Comparison of ENCODE assay signal across 1 cellular context in the genomic region with DNA sequence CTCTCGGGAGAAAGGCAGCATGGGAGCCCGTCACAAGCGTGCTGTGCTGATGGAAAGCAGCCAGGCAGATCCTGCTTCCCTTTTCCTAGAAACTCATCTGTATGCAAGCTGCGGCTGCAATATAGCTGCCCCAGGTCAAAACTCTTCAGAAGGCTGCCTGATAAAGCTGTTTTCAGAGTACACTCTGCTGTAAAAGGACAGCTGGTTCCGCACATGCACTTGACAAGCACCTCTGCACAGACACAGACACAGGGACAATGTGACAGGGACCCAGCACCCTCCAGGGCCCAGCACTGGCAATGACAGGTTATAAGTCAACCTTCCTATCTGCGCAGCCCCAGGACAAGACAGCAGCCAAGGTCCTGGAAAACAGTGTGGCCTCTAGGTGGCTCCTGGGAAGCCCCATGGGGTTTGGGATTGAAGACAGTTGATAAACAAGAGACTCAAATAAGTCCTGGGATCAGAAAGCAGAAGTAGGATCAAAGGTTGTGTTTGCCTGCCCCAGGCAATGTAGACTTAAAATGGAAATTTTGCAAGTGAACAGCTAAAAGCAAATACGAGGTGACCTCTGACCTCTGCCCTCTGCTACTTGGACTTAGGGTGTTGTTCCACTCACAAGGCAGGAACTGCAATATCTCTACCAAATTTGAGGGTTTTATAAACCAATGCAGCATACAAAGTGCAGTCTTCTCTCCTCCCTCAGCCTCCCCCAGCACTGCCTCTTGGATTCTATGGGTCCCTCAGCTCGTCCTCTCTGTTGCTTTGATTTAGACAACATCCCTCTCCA.
A peak's percentile ranks its signal among the peaks of the same experiment; 100 is the strongest.
TF ChIP-seq lines count a peak whose summit lies in the region.

No MANE protein-coding gene starts in this region.

TF ChIP-seq in HepG2, 621 proteins besides CTCF, POLR2A, EP300 and RAD21 (continues in another document):
- no peak for TF ChIP-seq ADNP (CRISPR knock-in tag; IDR thresholded peaks at IDR 0.05)
- no peak for TF ChIP-seq PRMT3 (CRISPR knock-in tag; IDR thresholded peaks at IDR 0.05; ENCODE audit: borderline replicate concordance, low read depth)
- no peak for TF ChIP-seq ZNF496 (CRISPR knock-in tag; IDR thresholded peaks at IDR 0.05; ENCODE audit: insufficient replicate concordance)
- TF ChIP-seq, protein P1, sequence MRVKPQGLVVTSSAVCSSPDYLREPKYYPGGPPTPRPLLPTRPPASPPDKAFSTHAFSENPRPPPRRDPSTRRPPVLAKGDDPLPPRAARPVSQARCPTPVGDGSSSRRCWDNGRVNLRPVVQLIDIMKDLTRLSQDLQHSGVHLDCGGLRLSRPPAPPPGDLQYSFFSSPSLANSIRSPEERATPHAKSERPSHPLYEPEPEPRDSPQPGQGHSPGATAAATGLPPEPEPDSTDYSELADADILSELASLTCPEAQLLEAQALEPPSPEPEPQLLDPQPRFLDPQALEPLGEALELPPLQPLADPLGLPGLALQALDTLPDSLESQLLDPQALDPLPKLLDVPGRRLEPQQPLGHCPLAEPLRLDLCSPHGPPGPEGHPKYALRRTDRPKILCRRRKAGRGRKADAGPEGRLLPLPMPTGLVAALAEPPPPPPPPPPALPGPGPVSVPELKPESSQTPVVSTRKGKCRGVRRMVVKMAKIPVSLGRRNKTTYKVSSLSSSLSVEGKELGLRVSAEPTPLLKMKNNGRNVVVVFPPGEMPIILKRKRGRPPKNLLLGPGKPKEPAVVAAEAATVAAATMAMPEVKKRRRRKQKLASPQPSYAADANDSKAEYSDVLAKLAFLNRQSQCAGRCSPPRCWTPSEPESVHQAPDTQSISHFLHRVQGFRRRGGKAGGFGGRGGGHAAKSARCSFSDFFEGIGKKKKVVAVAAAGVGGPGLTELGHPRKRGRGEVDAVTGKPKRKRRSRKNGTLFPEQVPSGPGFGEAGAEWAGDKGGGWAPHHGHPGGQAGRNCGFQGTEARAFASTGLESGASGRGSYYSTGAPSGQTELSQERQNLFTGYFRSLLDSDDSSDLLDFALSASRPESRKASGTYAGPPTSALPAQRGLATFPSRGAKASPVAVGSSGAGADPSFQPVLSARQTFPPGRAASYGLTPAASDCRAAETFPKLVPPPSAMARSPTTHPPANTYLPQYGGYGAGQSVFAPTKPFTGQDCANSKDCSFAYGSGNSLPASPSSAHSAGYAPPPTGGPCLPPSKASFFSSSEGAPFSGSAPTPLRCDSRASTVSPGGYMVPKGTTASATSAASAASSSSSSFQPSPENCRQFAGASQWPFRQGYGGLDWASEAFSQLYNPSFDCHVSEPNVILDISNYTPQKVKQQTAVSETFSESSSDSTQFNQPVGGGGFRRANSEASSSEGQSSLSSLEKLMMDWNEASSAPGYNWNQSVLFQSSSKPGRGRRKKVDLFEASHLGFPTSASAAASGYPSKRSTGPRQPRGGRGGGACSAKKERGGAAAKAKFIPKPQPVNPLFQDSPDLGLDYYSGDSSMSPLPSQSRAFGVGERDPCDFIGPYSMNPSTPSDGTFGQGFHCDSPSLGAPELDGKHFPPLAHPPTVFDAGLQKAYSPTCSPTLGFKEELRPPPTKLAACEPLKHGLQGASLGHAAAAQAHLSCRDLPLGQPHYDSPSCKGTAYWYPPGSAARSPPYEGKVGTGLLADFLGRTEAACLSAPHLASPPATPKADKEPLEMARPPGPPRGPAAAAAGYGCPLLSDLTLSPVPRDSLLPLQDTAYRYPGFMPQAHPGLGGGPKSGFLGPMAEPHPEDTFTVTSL (CRISPR knock-in tag; IDR thresholded peaks at IDR 0.05; ENCODE audit: borderline replicate concordance): peak; percentile 93
- peak; percentile 98 for TF ChIP-seq FOXA3 (CRISPR knock-in tag; IDR thresholded peaks at IDR 0.05)
- peak; percentile 61; the same call in 1 of the 2 replicates for TF ChIP-seq MIER2 (CRISPR knock-in tag; IDR thresholded peaks at IDR 0.05)
- TF ChIP-seq HOXA5 (CRISPR knock-in tag; IDR thresholded peaks at IDR 0.05): no peak
- TF ChIP-seq MTA1 (CRISPR knock-in tag; IDR thresholded peaks at IDR 0.05; ENCODE audit: borderline replicate concordance): peak; percentile 58; the same call in 1 of the 2 replicates
- TF ChIP-seq, protein P2, sequence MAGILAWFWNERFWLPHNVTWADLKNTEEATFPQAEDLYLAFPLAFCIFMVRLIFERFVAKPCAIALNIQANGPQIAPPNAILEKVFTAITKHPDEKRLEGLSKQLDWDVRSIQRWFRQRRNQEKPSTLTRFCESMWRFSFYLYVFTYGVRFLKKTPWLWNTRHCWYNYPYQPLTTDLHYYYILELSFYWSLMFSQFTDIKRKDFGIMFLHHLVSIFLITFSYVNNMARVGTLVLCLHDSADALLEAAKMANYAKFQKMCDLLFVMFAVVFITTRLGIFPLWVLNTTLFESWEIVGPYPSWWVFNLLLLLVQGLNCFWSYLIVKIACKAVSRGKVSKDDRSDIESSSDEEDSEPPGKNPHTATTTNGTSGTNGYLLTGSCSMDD (CRISPR knock-in tag; IDR thresholded peaks at IDR 0.05): no peak
- TF ChIP-seq, protein P3, sequence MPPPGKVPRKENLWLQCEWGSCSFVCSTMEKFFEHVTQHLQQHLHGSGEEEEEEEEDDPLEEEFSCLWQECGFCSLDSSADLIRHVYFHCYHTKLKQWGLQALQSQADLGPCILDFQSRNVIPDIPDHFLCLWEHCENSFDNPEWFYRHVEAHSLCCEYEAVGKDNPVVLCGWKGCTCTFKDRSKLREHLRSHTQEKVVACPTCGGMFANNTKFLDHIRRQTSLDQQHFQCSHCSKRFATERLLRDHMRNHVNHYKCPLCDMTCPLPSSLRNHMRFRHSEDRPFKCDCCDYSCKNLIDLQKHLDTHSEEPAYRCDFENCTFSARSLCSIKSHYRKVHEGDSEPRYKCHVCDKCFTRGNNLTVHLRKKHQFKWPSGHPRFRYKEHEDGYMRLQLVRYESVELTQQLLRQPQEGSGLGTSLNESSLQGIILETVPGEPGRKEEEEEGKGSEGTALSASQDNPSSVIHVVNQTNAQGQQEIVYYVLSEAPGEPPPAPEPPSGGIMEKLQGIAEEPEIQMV (CRISPR knock-in tag; IDR thresholded peaks at IDR 0.05; ENCODE audit: low read depth): peak; percentile 51
- no peak for TF ChIP-seq ZNF777 (CRISPR knock-in tag; IDR thresholded peaks at IDR 0.05)
- TF ChIP-seq RFXAP (CRISPR knock-in tag; IDR thresholded peaks at IDR 0.05; ENCODE audit: borderline replicate concordance): peak; percentile 78; the same call in 1 of the 2 replicates
- TF ChIP-seq SNAI1 (CRISPR knock-in tag; IDR thresholded peaks at IDR 0.05; ENCODE audit: borderline replicate concordance): no peak
- TF ChIP-seq, protein P4, sequence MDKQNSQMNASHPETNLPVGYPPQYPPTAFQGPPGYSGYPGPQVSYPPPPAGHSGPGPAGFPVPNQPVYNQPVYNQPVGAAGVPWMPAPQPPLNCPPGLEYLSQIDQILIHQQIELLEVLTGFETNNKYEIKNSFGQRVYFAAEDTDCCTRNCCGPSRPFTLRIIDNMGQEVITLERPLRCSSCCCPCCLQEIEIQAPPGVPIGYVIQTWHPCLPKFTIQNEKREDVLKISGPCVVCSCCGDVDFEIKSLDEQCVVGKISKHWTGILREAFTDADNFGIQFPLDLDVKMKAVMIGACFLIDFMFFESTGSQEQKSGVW (CRISPR knock-in tag; IDR thresholded peaks at IDR 0.05; ENCODE audit: borderline replicate concordance): no peak
- no peak for TF ChIP-seq SMAD9 (CRISPR knock-in tag; IDR thresholded peaks at IDR 0.05)
- TF ChIP-seq IRX3 (CRISPR knock-in tag; IDR thresholded peaks at IDR 0.05; ENCODE audit: borderline replicate concordance, low read depth): no peak
- TF ChIP-seq PCBP1 (IDR thresholded peaks at IDR 0.05; ENCODE audit: borderline replicate concordance, low read depth, low read length): no peak
- no peak for TF ChIP-seq HOXA7 (CRISPR knock-in tag; IDR thresholded peaks at IDR 0.05)
- TF ChIP-seq SETDB1 (CRISPR knock-in tag; IDR thresholded peaks at IDR 0.05; ENCODE audit: borderline replicate concordance): no peak
- TF ChIP-seq CBFB (CRISPR knock-in tag; IDR thresholded peaks at IDR 0.05): no peak
- TF ChIP-seq KLF13 (CRISPR knock-in tag; IDR thresholded peaks at IDR 0.05): no peak
- TF ChIP-seq, protein P5, sequence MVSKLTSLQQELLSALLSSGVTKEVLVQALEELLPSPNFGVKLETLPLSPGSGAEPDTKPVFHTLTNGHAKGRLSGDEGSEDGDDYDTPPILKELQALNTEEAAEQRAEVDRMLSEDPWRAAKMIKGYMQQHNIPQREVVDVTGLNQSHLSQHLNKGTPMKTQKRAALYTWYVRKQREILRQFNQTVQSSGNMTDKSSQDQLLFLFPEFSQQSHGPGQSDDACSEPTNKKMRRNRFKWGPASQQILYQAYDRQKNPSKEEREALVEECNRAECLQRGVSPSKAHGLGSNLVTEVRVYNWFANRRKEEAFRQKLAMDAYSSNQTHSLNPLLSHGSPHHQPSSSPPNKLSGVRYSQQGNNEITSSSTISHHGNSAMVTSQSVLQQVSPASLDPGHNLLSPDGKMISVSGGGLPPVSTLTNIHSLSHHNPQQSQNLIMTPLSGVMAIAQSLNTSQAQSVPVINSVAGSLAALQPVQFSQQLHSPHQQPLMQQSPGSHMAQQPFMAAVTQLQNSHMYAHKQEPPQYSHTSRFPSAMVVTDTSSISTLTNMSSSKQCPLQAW (CRISPR knock-in tag; IDR thresholded peaks at IDR 0.05): peak; percentile 88
- no peak for TF ChIP-seq PAWR (CRISPR knock-in tag; IDR thresholded peaks at IDR 0.05; ENCODE audit: borderline replicate concordance)
- peak; percentile 88 for TF ChIP-seq FOXA1 (IDR thresholded peaks at IDR 0.05)
- TF ChIP-seq FOXA1 (CRISPR knock-in tag; IDR thresholded peaks at IDR 0.05): peak; percentile 97
- peak; percentile 90 for TF ChIP-seq TBX2 (CRISPR knock-in tag; IDR thresholded peaks at IDR 0.05; ENCODE audit: borderline replicate concordance)
- peak; percentile 73 for TF ChIP-seq U2AF1 (optimal IDR thresholded peaks at IDR 0.05; ENCODE audit: low read depth, low read length)
- peak; percentile 33 for TF ChIP-seq PHF8 (CRISPR knock-in tag; IDR thresholded peaks at IDR 0.05)
- TF ChIP-seq, protein P6, sequence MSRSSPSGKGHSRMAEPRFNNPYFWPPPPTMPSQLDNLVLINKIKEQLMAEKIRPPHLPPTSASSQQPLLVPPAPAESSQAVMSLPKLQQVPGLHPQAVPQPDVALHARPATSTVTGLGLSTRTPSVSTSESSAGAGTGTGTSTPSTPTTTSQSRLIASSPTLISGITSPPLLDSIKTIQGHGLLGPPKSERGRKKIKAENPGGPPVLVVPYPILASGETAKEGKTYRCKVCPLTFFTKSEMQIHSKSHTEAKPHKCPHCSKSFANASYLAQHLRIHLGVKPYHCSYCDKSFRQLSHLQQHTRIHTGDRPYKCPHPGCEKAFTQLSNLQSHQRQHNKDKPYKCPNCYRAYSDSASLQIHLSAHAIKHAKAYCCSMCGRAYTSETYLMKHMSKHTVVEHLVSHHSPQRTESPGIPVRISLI (CRISPR knock-in tag; IDR thresholded peaks at IDR 0.05; ENCODE audit: borderline replicate concordance): peak; percentile 51; the same call in 1 of the 2 replicates
- TF ChIP-seq SRSF9 (IDR thresholded peaks at IDR 0.05; ENCODE audit: borderline replicate concordance, insufficient read depth, low read depth, low read length, poor library complexity, severe bottlenecking): no peak
- TF ChIP-seq, protein P7, sequence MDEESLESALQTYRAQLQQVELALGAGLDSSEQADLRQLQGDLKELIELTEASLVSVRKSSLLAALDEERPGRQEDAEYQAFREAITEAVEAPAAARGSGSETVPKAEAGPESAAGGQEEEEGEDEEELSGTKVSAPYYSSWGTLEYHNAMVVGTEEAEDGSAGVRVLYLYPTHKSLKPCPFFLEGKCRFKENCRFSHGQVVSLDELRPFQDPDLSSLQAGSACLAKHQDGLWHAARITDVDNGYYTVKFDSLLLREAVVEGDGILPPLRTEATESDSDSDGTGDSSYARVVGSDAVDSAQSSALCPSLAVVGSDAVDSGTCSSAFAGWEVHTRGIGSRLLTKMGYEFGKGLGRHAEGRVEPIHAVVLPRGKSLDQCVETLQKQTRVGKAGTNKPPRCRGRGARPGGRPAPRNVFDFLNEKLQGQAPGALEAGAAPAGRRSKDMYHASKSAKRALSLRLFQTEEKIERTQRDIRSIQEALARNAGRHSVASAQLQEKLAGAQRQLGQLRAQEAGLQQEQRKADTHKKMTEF (CRISPR knock-in tag; IDR thresholded peaks at IDR 0.05): peak; percentile 95
- TF ChIP-seq ZSCAN20 (CRISPR knock-in tag; IDR thresholded peaks at IDR 0.05; ENCODE audit: borderline replicate concordance): no peak
- no peak for TF ChIP-seq ZFP62 (CRISPR knock-in tag; IDR thresholded peaks at IDR 0.05)
- TF ChIP-seq ZNF75D (CRISPR knock-in tag; IDR thresholded peaks at IDR 0.05; ENCODE audit: borderline replicate concordance): no peak
- TF ChIP-seq SIN3B (IDR thresholded peaks at IDR 0.05; ENCODE audit: low read length): peak; percentile 50; the same call in 1 of the 2 replicates
- TF ChIP-seq ZNF562 (CRISPR knock-in tag; IDR thresholded peaks at IDR 0.05; ENCODE audit: borderline replicate concordance): no peak
- TF ChIP-seq, protein P8, sequence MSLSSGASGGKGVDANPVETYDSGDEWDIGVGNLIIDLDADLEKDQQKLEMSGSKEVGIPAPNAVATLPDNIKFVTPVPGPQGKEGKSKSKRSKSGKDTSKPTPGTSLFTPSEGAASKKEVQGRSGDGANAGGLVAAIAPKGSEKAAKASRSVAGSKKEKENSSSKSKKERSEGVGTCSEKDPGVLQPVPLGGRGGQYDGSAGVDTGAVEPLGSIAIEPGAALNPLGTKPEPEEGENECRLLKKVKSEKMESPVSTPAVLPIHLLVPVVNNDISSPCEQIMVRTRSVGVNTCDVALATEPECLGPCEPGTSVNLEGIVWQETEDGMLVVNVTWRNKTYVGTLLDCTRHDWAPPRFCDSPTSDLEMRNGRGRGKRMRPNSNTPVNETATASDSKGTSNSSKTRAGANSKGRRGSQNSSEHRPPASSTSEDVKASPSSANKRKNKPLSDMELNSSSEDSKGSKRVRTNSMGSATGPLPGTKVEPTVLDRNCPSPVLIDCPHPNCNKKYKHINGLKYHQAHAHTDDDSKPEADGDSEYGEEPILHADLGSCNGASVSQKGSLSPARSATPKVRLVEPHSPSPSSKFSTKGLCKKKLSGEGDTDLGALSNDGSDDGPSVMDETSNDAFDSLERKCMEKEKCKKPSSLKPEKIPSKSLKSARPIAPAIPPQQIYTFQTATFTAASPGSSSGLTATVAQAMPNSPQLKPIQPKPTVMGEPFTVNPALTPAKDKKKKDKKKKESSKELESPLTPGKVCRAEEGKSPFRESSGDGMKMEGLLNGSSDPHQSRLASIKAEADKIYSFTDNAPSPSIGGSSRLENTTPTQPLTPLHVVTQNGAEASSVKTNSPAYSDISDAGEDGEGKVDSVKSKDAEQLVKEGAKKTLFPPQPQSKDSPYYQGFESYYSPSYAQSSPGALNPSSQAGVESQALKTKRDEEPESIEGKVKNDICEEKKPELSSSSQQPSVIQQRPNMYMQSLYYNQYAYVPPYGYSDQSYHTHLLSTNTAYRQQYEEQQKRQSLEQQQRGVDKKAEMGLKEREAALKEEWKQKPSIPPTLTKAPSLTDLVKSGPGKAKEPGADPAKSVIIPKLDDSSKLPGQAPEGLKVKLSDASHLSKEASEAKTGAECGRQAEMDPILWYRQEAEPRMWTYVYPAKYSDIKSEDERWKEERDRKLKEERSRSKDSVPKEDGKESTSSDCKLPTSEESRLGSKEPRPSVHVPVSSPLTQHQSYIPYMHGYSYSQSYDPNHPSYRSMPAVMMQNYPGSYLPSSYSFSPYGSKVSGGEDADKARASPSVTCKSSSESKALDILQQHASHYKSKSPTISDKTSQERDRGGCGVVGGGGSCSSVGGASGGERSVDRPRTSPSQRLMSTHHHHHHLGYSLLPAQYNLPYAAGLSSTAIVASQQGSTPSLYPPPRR (CRISPR knock-in tag; IDR thresholded peaks at IDR 0.05; ENCODE audit: borderline replicate concordance): peak; percentile 95
- no peak for TF ChIP-seq GABPA (IDR thresholded peaks at IDR 0.05; ENCODE audit: low read depth, low read length)
- TF ChIP-seq GABPA (CRISPR knock-in tag; IDR thresholded peaks at IDR 0.05; ENCODE audit: low read depth): peak; percentile 56; the same call in 1 of the 2 replicates
- no peak for TF ChIP-seq ZZZ3 (CRISPR knock-in tag; IDR thresholded peaks at IDR 0.05; ENCODE audit: borderline replicate concordance)
- no peak for TF ChIP-seq CENPX (CRISPR knock-in tag; IDR thresholded peaks at IDR 0.05)
- 0 out of 2 replicates have a peak, but pooled peaks have one; percentile 20 for TF ChIP-seq KDM5B (CRISPR knock-in tag; IDR thresholded peaks at IDR 0.05; ENCODE audit: borderline replicate concordance)
